8 cellular contexts compared by ENCODE assay signal in genomic region chr19:18279516-18280246, GRCh38.
DNase-seq lines count a peak whose midpoint lies in the region; TF ChIP-seq lines count a peak whose summit lies in the region.

No MANE protein-coding gene starts in this region.

- peaks cover 41 to 50% of the 10 kb centered on the region in 2 donors for H3K4me1 ChIP-seq in mucosa of rectum (ENCODE audit: control insufficient read depth in 2 of 2, insufficient read depth in 2 of 2, low read length in 2 of 2)

- TF ChIP-seq POLR2A in erythroblast (IDR thresholded peaks at IDR 0.05; ENCODE audit: low read length), result peak; percentile 22

- H3K27ac ChIP-seq in mucosa of rectum (ENCODE audit: low read depth in 2 of 2, low read length in 2 of 2), result peak overlapping the region; percentile 100

- H3K9ac ChIP-seq in mucosa of rectum (ENCODE audit: low read depth in 1 of 2, low read length in 2 of 2), result peak overlapping the region; percentile 99 to 100

- peaks cover 48% of the 10 kb centered on the region for H3K36me3 Mint-ChIP-seq in activated T-cell treated with anti-CD3 and anti-CD28 coated beads, Interleukin-2, amount 50 U/mL, for 24 hours (ENCODE audit: low read depth)

- in situ Hi-C loops in GM13976 (cut with MboI; ENCODE audit: low sequenced_read_pairs, unreplicated experiment), result loop anchor here (5.0 kb wide), 1 partner anchor 48 kb away; no protein-coding TSS in a partner anchor
- in situ Hi-C loops in KBM-7 (cut with MboI; ENCODE audit: low pct_unique_long_range_greater_than_20kb, low sequenced_read_pairs), result no loop called here

- peaks cover 11 to 12% of the 10 kb centered on the region in 2 donors for H3K36me3 ChIP-seq in mucosa of rectum (ENCODE audit: control insufficient read depth in 2 of 2, insufficient read depth in 2 of 2, low read length in 2 of 2)

- peak overlapping the region; percentile 85 to 99 for H3K4me3 ChIP-seq in mucosa of rectum (ENCODE audit: low read length in 2 of 2)

- H3K27me3 ChIP-seq in mucosa of rectum (ENCODE audit: control insufficient read depth in 2 of 2, insufficient read depth in 2 of 2, low read length in 2 of 2), result no peaks in the 10 kb centered on the region

- H3K27me3 Mint-ChIP-seq in activated T-cell treated with anti-CD3 and anti-CD28 coated beads, Interleukin-2, amount 50 U/mL, for 24 hours, result no peaks in the 10 kb centered on the region

- H3K4me1 Mint-ChIP-seq in activated T-cell treated with anti-CD3 and anti-CD28 coated beads, Interleukin-2, amount 50 U/mL, for 24 hours (ENCODE audit: low read depth), result peaks cover 49% of the 10 kb centered on the region

- DNase-seq in GM13976 (ENCODE audit: low spot score) (peak; percentile 98), KBM-7 (peak; percentile 96), OCI-M1 (lab: John Stamatoyannopoulos, UW) (peak; percentile 96), erythroblast (lab: John Stamatoyannopoulos, UW) (peak; percentile 96 to 97), cortex of kidney (lab: John Stamatoyannopoulos, UW) (no peak)
- DNase-seq in activated T-cell treated with anti-CD3 and anti-CD28 coated beads, Interleukin-2, amount 50 U/mL, for 24 hours, result peak; percentile 93
- DNase-seq in stimulated activated CD8-positive, alpha-beta memory T cell treated with anti-CD3 and anti-CD28 coated beads, Interleukin-4, amount 100 ng/mL, for 4 hours (ENCODE audit: low read depth in 2 of 2, low spot score in 1 of 2), result peak; percentile 80 to 85

- TF ChIP-seq CTCF in GM13976 (IDR thresholded peaks at IDR 0.05; ENCODE audit: borderline replicate concordance, control extremely low read depth, extremely low read depth, insufficient read depth, missing control alignments), result peak; percentile 82

- peak overlapping the region; percentile 98 for H3K27ac Mint-ChIP-seq in activated T-cell treated with anti-CD3 and anti-CD28 coated beads, Interleukin-2, amount 50 U/mL, for 24 hours

- H3K9me3 Mint-ChIP-seq in activated T-cell treated with anti-CD3 and anti-CD28 coated beads, Interleukin-2, amount 50 U/mL, for 24 hours, result no peaks in the 10 kb centered on the region

- H3K4me3 Mint-ChIP-seq in activated T-cell treated with anti-CD3 and anti-CD28 coated beads, Interleukin-2, amount 50 U/mL, for 24 hours, result peak overlapping the region; percentile 98

- no peaks in the 10 kb centered on the region for H3K9me3 ChIP-seq in mucosa of rectum (ENCODE audit: control insufficient read depth in 2 of 2, low read length in 2 of 2)
